In the genomic region with DNA sequence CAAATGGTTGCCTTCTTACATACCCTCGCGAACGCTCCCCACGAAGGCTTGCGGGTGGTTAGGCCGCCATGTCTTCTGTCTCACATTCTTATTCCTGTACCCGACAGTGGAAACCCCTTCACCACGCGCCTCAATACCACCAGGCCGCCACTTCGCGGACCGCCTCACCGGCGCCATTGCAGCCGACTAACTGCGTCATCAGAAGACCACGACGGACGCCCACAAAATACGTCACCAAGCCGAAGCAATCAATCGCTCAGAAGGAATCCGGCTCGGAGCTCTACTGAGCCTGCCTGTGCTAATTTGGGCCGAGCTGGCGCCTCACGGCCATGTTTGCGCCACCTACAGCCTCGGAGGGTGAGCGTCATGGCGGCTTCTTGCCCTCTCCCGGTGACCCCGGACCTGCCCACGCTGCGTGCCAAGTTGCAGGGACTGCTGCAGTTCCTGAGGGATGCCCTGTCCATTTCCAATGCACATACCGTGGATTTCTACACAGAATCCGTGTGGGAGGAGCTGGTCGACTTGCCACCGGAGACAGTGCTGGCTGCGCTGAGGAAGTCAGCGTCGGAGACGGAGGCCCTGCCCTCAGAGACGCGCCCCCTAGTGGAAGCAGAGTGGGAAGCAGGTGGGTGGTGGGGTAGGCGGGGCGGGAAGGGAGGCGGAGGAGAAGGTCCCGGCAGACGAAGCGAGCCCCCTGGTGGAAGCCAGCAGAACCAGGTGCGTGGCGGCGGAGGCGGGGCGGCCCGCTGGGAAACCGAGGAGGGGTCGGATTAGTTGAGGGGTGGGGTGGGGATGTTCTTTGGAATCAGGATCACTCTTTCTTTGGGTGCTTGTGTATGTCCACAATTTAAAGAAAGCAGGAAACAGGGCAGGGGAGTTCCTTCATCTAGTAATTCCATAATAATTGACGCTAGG, we compare ENCODE assay signal across 8 cellular contexts. TPM values are rescaled to one million over a fixed set of nuclear protein-coding genes. Genes with fewer than 3 reads are reported as not detected.
DNase-seq lines count a peak whose midpoint lies in the region; ATAC-seq and TF ChIP-seq lines count a peak whose summit lies in the region.

A gene with protein sequence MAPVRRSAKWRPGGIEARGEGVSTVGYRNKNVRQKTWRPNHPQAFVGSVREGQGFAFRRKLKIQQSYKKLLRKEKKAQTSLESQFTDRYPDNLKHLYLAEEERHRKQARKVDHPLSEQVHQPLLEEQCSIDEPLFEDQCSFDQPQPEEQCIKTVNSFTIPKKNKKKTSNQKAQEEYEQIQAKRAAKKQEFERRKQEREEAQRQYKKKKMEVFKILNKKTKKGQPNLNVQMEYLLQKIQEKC (minus strand): TSS at position 188 of the 915 bp plus-strand sequence. CDS start 11 bp downstream, at position 177.
A gene with protein sequence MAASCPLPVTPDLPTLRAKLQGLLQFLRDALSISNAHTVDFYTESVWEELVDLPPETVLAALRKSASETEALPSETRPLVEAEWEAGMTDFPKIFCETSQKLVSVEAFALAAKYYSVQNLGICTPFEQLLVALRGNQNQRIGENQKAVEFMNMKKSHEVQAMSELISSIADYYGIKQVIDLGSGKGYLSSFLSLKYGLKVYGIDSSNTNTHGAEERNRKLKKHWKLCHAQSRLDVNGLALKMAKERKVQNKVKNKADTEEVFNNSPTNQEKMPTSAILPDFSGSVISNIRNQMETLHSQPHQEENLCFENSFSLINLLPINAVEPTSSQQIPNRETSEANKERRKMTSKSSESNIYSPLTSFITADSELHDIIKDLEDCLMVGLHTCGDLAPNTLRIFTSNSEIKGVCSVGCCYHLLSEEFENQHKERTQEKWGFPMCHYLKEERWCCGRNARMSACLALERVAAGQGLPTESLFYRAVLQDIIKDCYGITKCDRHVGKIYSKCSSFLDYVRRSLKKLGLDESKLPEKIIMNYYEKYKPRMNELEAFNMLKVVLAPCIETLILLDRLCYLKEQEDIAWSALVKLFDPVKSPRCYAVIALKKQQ (plus strand): TSS at position 330 of the 915 bp plus-strand sequence. CDS start 37 bp downstream, at position 367.

- ATAC-seq in HG02571 (IDR thresholded peaks at IDR 0.05; ENCODE audit: unreplicated experiment) (peak; percentile 94), omental fat pad (ENCODE audit: low FRiP score) (peak; percentile 99)
- peak; percentile 94 to 95 for ATAC-seq in activated naive CD4-positive, alpha-beta T cell treated with anti-CD3 and anti-CD28 coated beads, Interleukin-2, amount 50 U/mL, for 72 hours

- H3K9ac ChIP-seq in SK-N-MC (ENCODE audit: insufficient read length), result peak within 1 kb of the TSS; percentile 97

- 0 to 1% methylated on average over 29 to 61 of the region's 61 CpGs for WGBS in testis, 2 donors

- H3K36me3 ChIP-seq in SK-N-MC (ENCODE audit: insufficient read depth, low read length), result peaks cover 37% of the 10 kb centered on the region
- H3K36me3 ChIP-seq in testis (ENCODE audit: low read depth, missing control alignments), result no peaks in the 10 kb centered on the region

- TF ChIP-seq CTCF in GM10266 (IDR thresholded peaks at IDR 0.05; ENCODE audit: control insufficient read depth, insufficient read depth, low read depth, missing control alignments), result peak; percentile 78
- TF ChIP-seq CTCF in NB4 (IDR thresholded peaks at IDR 0.05; ENCODE audit: low read depth, low read length), result peak; percentile 64
- peak in 2 of 3 donors; percentile 8 to 95 for TF ChIP-seq CTCF in omental fat pad (IDR thresholded peaks at IDR 0.05)
- TF ChIP-seq CTCF in testis (IDR thresholded peaks at IDR 0.05), result peak; percentile 86 to 99 (median 98)

- H3K27ac ChIP-seq in SK-N-MC, result peak within 1 kb of the TSS; percentile 90
- H3K27ac ChIP-seq in testis, result peak within 1 kb of the TSS; percentile 96 to 98

- no peaks in the 10 kb centered on the region for H3K9me3 Mint-ChIP-seq in activated naive CD4-positive, alpha-beta T cell treated with anti-CD3 and anti-CD28 coated beads, Interleukin-2, amount 50 U/mL, for 72 hours

- H3K4me1 ChIP-seq in testis, result peaks cover 13% of the 10 kb centered on the region

- peak; percentile 90 for DNase-seq in GM10266 (ENCODE audit: extremely low spot score)
- DNase-seq in NB4 (ENCODE audit: low read depth), result peak; percentile 97
- peak; percentile 89 for DNase-seq in SK-N-MC (ENCODE audit: low read depth, low spot score)
- DNase-seq in activated naive CD4-positive, alpha-beta T cell treated with anti-CD3 and anti-CD28 coated beads, Interleukin-2, amount 50 U/mL, for 72 hours (ENCODE audit: low spot score in 2 of 2), result peak; percentile 96 to 97
- peak; percentile 96 for DNase-seq in glomerular visceral epithelial cell (ENCODE audit: extremely low spot score)
- DNase-seq in omental fat pad (ENCODE audit: low spot score), result peak; percentile 93
- DNase-seq in testis, result peak; percentile 99

- H3K9me3 ChIP-seq in SK-N-MC (ENCODE audit: low read depth, low read length) (no peaks in the 10 kb centered on the region), testis (no peaks in the 10 kb centered on the region)

- intact Hi-C loops in testis (cut with DNase I; ENCODE audit: low total_unique reads), result no loop called here

- H3K27me3 ChIP-seq in testis, result no peaks in the 10 kb centered on the region

- TF ChIP-seq POLR2A in NB4 (IDR thresholded peaks at IDR 0.05; ENCODE audit: extremely low read depth, insufficient read length), result peak; percentile 70
- no peak for TF ChIP-seq POLR2A in testis (IDR thresholded peaks at IDR 0.05)

- peak within 1 kb of the TSS; percentile 98 to 100 for H3K27ac Mint-ChIP-seq in activated naive CD4-positive, alpha-beta T cell treated with anti-CD3 and anti-CD28 coated beads, Interleukin-2, amount 50 U/mL, for 72 hours

- H3K4me3 ChIP-seq in NB4 (ENCODE audit: low read depth, low read length) (peak within 1 kb of the TSS; percentile 86), SK-N-MC (peak within 1 kb of the TSS; percentile 96), testis (peak within 1 kb of the TSS; percentile 72 to 94)

- peaks cover 34 to 38% of the 10 kb centered on the region in 2 donors for H3K36me3 Mint-ChIP-seq in activated naive CD4-positive, alpha-beta T cell treated with anti-CD3 and anti-CD28 coated beads, Interleukin-2, amount 50 U/mL, for 72 hours

RNA-seq across cellular contexts. Expression of the first gene that starts in this region (rescaled TPM):
- 10 to 100 TPM; 69.7 to 96.0 TPM for total RNA-seq in activated naive CD4-positive, alpha-beta T cell treated with anti-CD3 and anti-CD28 coated beads, Interleukin-2, amount 50 U/mL, for 72 hours
- total RNA-seq in omental fat pad, result 10 to 100 TPM; 55.2 to 76.6 (median 73.2) TPM
- 10 to 100 TPM; 63.5 to 73.5 TPM for total RNA-seq in testis
- polyA plus RNA-seq in testis (ENCODE audit: insufficient read depth, low read depth, low replicate concordance), result 24.5 TPM

RNA-seq across cellular contexts. Expression of the second gene that starts in this region (rescaled TPM):
- total RNA-seq in activated naive CD4-positive, alpha-beta T cell treated with anti-CD3 and anti-CD28 coated beads, Interleukin-2, amount 50 U/mL, for 72 hours, result 1 to 10 TPM; 7.3 to 9.3 TPM
- total RNA-seq in omental fat pad (10 to 100 TPM; 10.2 to 20.0 (median 14.4) TPM), testis (10 to 100 TPM; 10.8 to 11.3 TPM)
- 9.0 TPM for polyA plus RNA-seq in testis (ENCODE audit: insufficient read depth, low read depth, low replicate concordance)

Comparison
In these comparisons a context has a peak if more than half of its experiments do, and no peak if none do; other contexts are left out.
1. Peak in every context shown above with its lines: DNase-seq, ATAC-seq, H3K4me3 ChIP-seq and H3K27ac ChIP-seq.